In genomic region chr21:44696572-44696971, GRCh38 we compare ENCODE assay signal across 23 cellular contexts. TPM values are rescaled to one million over a fixed set of nuclear protein-coding genes. Genes with fewer than 3 reads are reported as not detected.
DNase-seq lines count a peak whose midpoint lies in the region; ATAC-seq, FAIRE-seq and TF ChIP-seq lines count a peak whose summit lies in the region.
"Had no signal": no experiment of that assay in that cellular context is flagged by ENCODE, and none has a peak within 500 bp of the region (broad histone marks: within the 10 kb centered on the region; RNA-seq: fewer than 3 reads in every experiment).

No MANE protein-coding gene starts in this region.

- no peak overlapping the region for H2AFZ ChIP-seq in K562 (ENCODE audit: low read depth, low read length)

- H3K27ac ChIP-seq in K562 (ENCODE audit: extremely low read depth, low read depth, low read length), result no peak overlapping the region
- no peak overlapping the region for H3K27ac ChIP-seq in pancreas
- H3K27ac ChIP-seq: BLaER1 treated with 17β-estradiol and CSF1 and Interleukin-3, amounts not matched to agents 10 nM and 100 nM; KMS-11 had no signal

- intact Hi-C loops in K562 (cut with micrococcal nuclease) (no loop called here), posterior vena cava (cut with DNase I) (no loop called here), pancreas (cut with DNase I) (no loop called here)

- no peaks in the 10 kb centered on the region for H3K36me3 ChIP-seq in K562 (ENCODE audit: control insufficient read depth, insufficient read depth, low read length)
- H3K36me3 ChIP-seq in pancreas, result no peaks in the 10 kb centered on the region
- H3K36me3 ChIP-seq: BLaER1 treated with 17β-estradiol and CSF1 and Interleukin-3, amounts not matched to agents 10 nM and 100 nM had no signal

- H3K4me3 ChIP-seq in K562, result no peak overlapping the region
- H3K4me3 ChIP-seq in pancreas, result no peak overlapping the region
- H3K4me3 ChIP-seq: BLaER1 treated with 17β-estradiol and CSF1 and Interleukin-3, amounts not matched to agents 10 nM and 100 nM had no signal

- H3K27me3 ChIP-seq in K562 (ENCODE audit: control insufficient read depth in 2 of 2, insufficient read depth in 2 of 2, low read length in 2 of 2) (peaks cover 33 to 62% of the 10 kb centered on the region in 2 experiments), pancreas (peaks cover 0 to 11% (median 0%) of the 10 kb centered on the region in 4 donors)

- H4K20me1 ChIP-seq in K562 (replicated peaks; ENCODE audit: control insufficient read depth, insufficient read depth, low read length), result no peaks in the 10 kb centered on the region

- H3K9ac ChIP-seq in K562 (ENCODE audit: insufficient read depth in 1 of 2, low read depth in 2 of 2, low read length in 2 of 2), result no peak overlapping the region
- H3K9ac ChIP-seq: BLaER1 treated with 17β-estradiol and CSF1 and Interleukin-3, amounts not matched to agents 10 nM and 100 nM; KMS-11 had no signal

- H3K9me3 ChIP-seq in K562 (replicated peaks; ENCODE audit: control insufficient read depth, insufficient read depth, low read depth, low read length) (no peaks in the 10 kb centered on the region; the same call in 1 of the 2 replicates), pancreas (no peaks in the 10 kb centered on the region)

- in situ Hi-C loops in K562 (cut with MboI), result no loop called here

- no peak for FAIRE-seq in K562 (lab: Jason Lieb, UNC)
- FAIRE-seq in pancreas (lab: Jason Lieb, UNC), result no peak
- FAIRE-seq: D721Med, G401.6, RCC 7860 had no signal

- TF ChIP-seq POLR2A in K562 (conservative IDR thresholded peaks at IDR 0.05), result no peak

- H3K4me1 ChIP-seq in K562 (replicated peaks in 1 of 2; ENCODE audit: control insufficient read depth in 2 of 2, insufficient read depth in 2 of 2, low read length in 2 of 2) (0 out of 5 replicates have a peak, but pooled peaks cover 0 to 4% of the 10 kb centered on the region in 2 experiments), pancreas (no peaks in the 10 kb centered on the region)

- no peak overlapping the region for H3K4me2 ChIP-seq in K562 (ENCODE audit: insufficient read depth, low read length)
- H3K4me2 ChIP-seq: BLaER1 treated with 17β-estradiol and CSF1 and Interleukin-3, amounts not matched to agents 10 nM and 100 nM; KMS-11 had no signal

- peak; percentile 20 for DNase-seq in ELF-1 (ENCODE audit: low read depth, low spot score)
- peak; percentile 15 for DNase-seq in GM20000 (ENCODE audit: low spot score)
- DNase-seq in K562 (ENCODE audit: extremely low read depth in 1 of 4, low spot score in 3 of 4), result no peak
- DNase-seq in mesenteric fat pad (ENCODE audit: low spot score), result peak; percentile 35
- DNase-seq in posterior vena cava (ENCODE audit: low spot score), result no peak
- DNase-seq in pancreas, result no peak
- DNase-seq: DMS79, GOT3, HFFc6, MV-4-11, NCI-H1694 treated with DMSO at 0.1 percent for 48 hours, NCI-H510A, NCI-H774 had no signal

- no peak for TF ChIP-seq EP300 in K562 (IDR thresholded peaks at IDR 0.05; ENCODE audit: low read length)

- TF ChIP-seq CTCF in GM20000 (IDR thresholded peaks at IDR 0.05; ENCODE audit: extremely low read depth, missing control alignments) (no peak), K562 (IDR thresholded peaks at IDR 0.05 in 2 of 3, conservative IDR thresholded peaks at IDR 0.05 in 1 of 3; ENCODE audit: insufficient read depth in 2 of 3, low read depth in 1 of 3, low read length in 3 of 3) (no peak), pancreas (IDR thresholded peaks at IDR 0.05) (no peak)

- 0% methylated on average over 10 of the region's 10 CpGs for WGBS in K562 (ENCODE audit: insufficient coverage, low coverage, missing lambda C conversion rate)
- WGBS in pancreas, 2 donors, result 50 to 64% methylated on average over 10 of the region's 10 CpGs

- no peaks in the 10 kb centered on the region for H3K79me2 ChIP-seq in K562 (ENCODE audit: control insufficient read depth, insufficient read depth, low read length)

- POLR2A ChIA-PET in K562 (lab: Yijun Ruan, JAX), result interaction anchor here (0.7 to 1.1 kb wide), 3 partner anchors 12 to 86 kb away, joined by 3 to 4 read pairs (median 3); no protein-coding TSS in a partner anchor

- TF ChIP-seq RAD21 in K562 (CRISPR knock-in tag; conservative IDR thresholded peaks at IDR 0.05 in 1 of 2, IDR thresholded peaks at IDR 0.05 in 1 of 2), result 0 out of 4 replicates have a peak, but pooled peaks of 1 of the 2 experiments have one; percentile 3

- BruUV-seq in K562 (replicated peaks; lab: Mats Ljungman, UMichigan), result no TSS peak

- ATAC-seq in K562 (peak; percentile 38; the same call in 2 of the 3 replicates), GM21529 (IDR thresholded peaks at IDR 0.05; ENCODE audit: unreplicated experiment) (no peak), pancreas (no peak)
- ATAC-seq: Right ventricle myocardium inferior had no signal

- H3K9me1 ChIP-seq in K562 (ENCODE audit: control insufficient read depth, insufficient read depth, low read length), result peaks cover 3% of the 10 kb centered on the region

- CTCF ChIA-PET in K562 (lab: Yijun Ruan, JAX; ENCODE audit: low intra/inter-chr PET ratio), result no interaction called here

RNA-seq across cellular contexts. Expression of gene KRTAP10-12, which starts 0.4 kb away (rescaled TPM):
- total RNA-seq in K562 (2011; cell fraction: chromatin; rRNA removed; ENCODE audit: low replicate concordance), result not detected in 2 replicates
- total RNA-seq in K562 (2011; cell fraction: nucleolus; rRNA removed), result not detected in 2 replicates
- total RNA-seq in K562 (2011; cell fraction: nucleoplasm; rRNA removed), result not detected in 2 replicates
- total RNA-seq in K562 (2014; rRNA removed) (not detected in 2 replicates), K562 (2014; rRNA removed; fragmentation: Illumina TruSeq; extraction: Trizol) (not detected in 2 replicates), K562 (2015; rRNA removed; fragmentation: Illumina TruSeq; extraction: Trizol) (not detected in 2 replicates), K562 (2021) (not detected in 2 replicates), mesenteric fat pad (not detected), posterior vena cava (not detected), pancreas (not detected)
- polyA plus RNA-seq in K562 (2011; rRNA removed) (not detected in 2 replicates), K562 (2014; fragmentation: Illumina TruSeq; extraction: Trizol) (not detected in 2 replicates), K562 (2014; fragmentation: Nextera tagmentation; extraction: Ambion mirVana) (not detected), K562 (2014; rRNA removed) (not detected in 2 replicates), pancreas (not detected)
- not detected in 2 replicates for polyA plus RNA-seq in K562 (2011; cell fraction: cytosol; rRNA removed)
- polyA plus RNA-seq in K562 (2011; cell fraction: nucleus; rRNA removed), result not detected in 2 replicates
- polyA plus RNA-seq in K562 (2012), result not detected in 2 replicates
- not detected in 2 replicates for polyA minus RNA-seq in K562 (2011; rRNA and poly(A)+ RNA removed)
- not detected in 2 replicates for polyA minus RNA-seq in K562 (2011; cell fraction: cytosol; rRNA and poly(A)+ RNA removed)
- not detected in 2 replicates for polyA minus RNA-seq in K562 (2011; cell fraction: nucleus; rRNA and poly(A)+ RNA removed)
- total RNA-seq: CD8-positive, alpha-beta memory T cell; HFFc6; OCI-LY7; Right ventricle myocardium inferior; SK-MEL-5 had no signal
- polyA plus RNA-seq: CD8-positive, alpha-beta memory T cell had no signal

RNA-seq across cellular contexts. Expression of gene KRTAP12-1, which starts 14.6 kb away (rescaled TPM):
- not detected in 2 replicates for total RNA-seq in K562 (2011; cell fraction: chromatin; rRNA removed; ENCODE audit: low replicate concordance)
- not detected in 2 replicates for total RNA-seq in K562 (2011; cell fraction: nucleolus; rRNA removed)
- not detected in 2 replicates for total RNA-seq in K562 (2011; cell fraction: nucleoplasm; rRNA removed)
- total RNA-seq in K562 (2014; rRNA removed) (not detected in 2 replicates), K562 (2014; rRNA removed; fragmentation: Illumina TruSeq; extraction: Trizol) (not detected in 2 replicates), K562 (2015; rRNA removed; fragmentation: Illumina TruSeq; extraction: Trizol) (not detected in 2 replicates), K562 (2021) (not detected in 2 replicates), mesenteric fat pad (not detected), posterior vena cava (not detected), pancreas (not detected)
- polyA plus RNA-seq in K562 (2011; rRNA removed) (not detected in 2 replicates), K562 (2014; fragmentation: Illumina TruSeq; extraction: Trizol) (not detected in 2 replicates), K562 (2014; fragmentation: Nextera tagmentation; extraction: Ambion mirVana) (not detected), K562 (2014; rRNA removed) (not detected in 2 replicates), pancreas (not detected)
- not detected in 2 replicates for polyA plus RNA-seq in K562 (2011; cell fraction: cytosol; rRNA removed)
- polyA plus RNA-seq in K562 (2011; cell fraction: nucleus; rRNA removed), result not detected in 2 replicates
- not detected in 2 replicates for polyA plus RNA-seq in K562 (2012)
- polyA minus RNA-seq in K562 (2011; rRNA and poly(A)+ RNA removed), result not detected in 2 replicates
- not detected in 2 replicates for polyA minus RNA-seq in K562 (2011; cell fraction: cytosol; rRNA and poly(A)+ RNA removed)
- not detected in 2 replicates for polyA minus RNA-seq in K562 (2011; cell fraction: nucleus; rRNA and poly(A)+ RNA removed)
- total RNA-seq: CD8-positive, alpha-beta memory T cell; HFFc6; OCI-LY7; Right ventricle myocardium inferior; SK-MEL-5 had no signal
- polyA plus RNA-seq: CD8-positive, alpha-beta memory T cell had no signal

RNA-seq across cellular contexts. Expression of gene TSPEAR, which starts 14.8 kb away (rescaled TPM):
- total RNA-seq in K562 (2011; cell fraction: chromatin; rRNA removed; ENCODE audit: low replicate concordance), result not detected in 2 replicates
- total RNA-seq in K562 (2011; cell fraction: nucleolus; rRNA removed), result not detected in 2 replicates
- total RNA-seq in K562 (2011; cell fraction: nucleoplasm; rRNA removed), result not detected in 2 replicates
- total RNA-seq in K562 (2014; rRNA removed), result not detected in 2 replicates
- not detected in 2 replicates for total RNA-seq in K562 (2014; rRNA removed; fragmentation: Illumina TruSeq; extraction: Trizol)
- not detected in 2 replicates for total RNA-seq in K562 (2015; rRNA removed; fragmentation: Illumina TruSeq; extraction: Trizol)
- not detected in 2 replicates for total RNA-seq in K562 (2021)
- polyA plus RNA-seq in K562 (2011; rRNA removed), result not detected in 2 replicates
- not detected in 2 replicates for polyA plus RNA-seq in K562 (2011; cell fraction: cytosol; rRNA removed)
- not detected in 2 replicates for polyA plus RNA-seq in K562 (2011; cell fraction: nucleus; rRNA removed)
- 0.03 and 0.14 TPM in 2 replicates for polyA plus RNA-seq in K562 (2012)
- polyA plus RNA-seq in K562 (2014; fragmentation: Illumina TruSeq; extraction: Trizol), result not detected in 2 replicates
- not detected for polyA plus RNA-seq in K562 (2014; fragmentation: Nextera tagmentation; extraction: Ambion mirVana)
- not detected in 2 replicates for polyA plus RNA-seq in K562 (2014; rRNA removed)
- polyA minus RNA-seq in K562 (2011; rRNA and poly(A)+ RNA removed), result not detected in 2 replicates
- not detected in 2 replicates for polyA minus RNA-seq in K562 (2011; cell fraction: cytosol; rRNA and poly(A)+ RNA removed)
- polyA minus RNA-seq in K562 (2011; cell fraction: nucleus; rRNA and poly(A)+ RNA removed), result not detected in 2 replicates
- not detected for total RNA-seq in mesenteric fat pad
- total RNA-seq in posterior vena cava, result under 1 TPM; 0.14 to 0.48 TPM
- under 1 TPM in 5 of 6 donors, not detected in 1; 0.05 to 0.31 (median 0.17) TPM for total RNA-seq in pancreas
- 1 to 10 TPM in 1 of 2 donors, under 1 TPM in 1; 0.42 to 1.4 TPM for polyA plus RNA-seq in pancreas
- total RNA-seq: CD8-positive, alpha-beta memory T cell; HFFc6; OCI-LY7; SK-MEL-5 had no signal

RNA-seq across cellular contexts. Expression of gene KRTAP12-2, which starts 29.8 kb away (rescaled TPM):
- total RNA-seq in K562 (2011; cell fraction: chromatin; rRNA removed; ENCODE audit: low replicate concordance), result not detected in 2 replicates
- total RNA-seq in K562 (2011; cell fraction: nucleolus; rRNA removed), result not detected in 2 replicates
- total RNA-seq in K562 (2011; cell fraction: nucleoplasm; rRNA removed), result not detected in 2 replicates
- total RNA-seq in K562 (2014; rRNA removed) (not detected in 2 replicates), K562 (2014; rRNA removed; fragmentation: Illumina TruSeq; extraction: Trizol) (not detected in 2 replicates), K562 (2015; rRNA removed; fragmentation: Illumina TruSeq; extraction: Trizol) (not detected in 2 replicates), K562 (2021) (not detected in 2 replicates), mesenteric fat pad (not detected), posterior vena cava (under 1 TPM in 1 of 2 donors, not detected in 1; 0.48 TPM), pancreas (not detected)
- polyA plus RNA-seq in K562 (2011; rRNA removed) (not detected in 2 replicates), K562 (2014; fragmentation: Illumina TruSeq; extraction: Trizol) (not detected in 2 replicates), K562 (2014; fragmentation: Nextera tagmentation; extraction: Ambion mirVana) (not detected), K562 (2014; rRNA removed) (not detected in 2 replicates), pancreas (not detected)
- polyA plus RNA-seq in K562 (2011; cell fraction: cytosol; rRNA removed), result not detected in 2 replicates
- polyA plus RNA-seq in K562 (2011; cell fraction: nucleus; rRNA removed), result not detected in 2 replicates
- polyA plus RNA-seq in K562 (2012), result not detected in 2 replicates
- not detected in 2 replicates for polyA minus RNA-seq in K562 (2011; rRNA and poly(A)+ RNA removed)
- not detected in 2 replicates for polyA minus RNA-seq in K562 (2011; cell fraction: cytosol; rRNA and poly(A)+ RNA removed)
- polyA minus RNA-seq in K562 (2011; cell fraction: nucleus; rRNA and poly(A)+ RNA removed), result not detected in 2 replicates
- total RNA-seq: CD8-positive, alpha-beta memory T cell; HFFc6; OCI-LY7; Right ventricle myocardium inferior; SK-MEL-5 had no signal
- polyA plus RNA-seq: CD8-positive, alpha-beta memory T cell had no signal

RNA-seq across cellular contexts. Expression of gene KRTAP12-3, which starts 38.8 kb away (rescaled TPM):
- not detected in 2 replicates for total RNA-seq in K562 (2011; cell fraction: chromatin; rRNA removed; ENCODE audit: low replicate concordance)
- total RNA-seq in K562 (2011; cell fraction: nucleolus; rRNA removed), result not detected in 2 replicates
- total RNA-seq in K562 (2011; cell fraction: nucleoplasm; rRNA removed), result not detected in 2 replicates
- not detected in 2 replicates for total RNA-seq in K562 (2014; rRNA removed)
- not detected in 2 replicates for total RNA-seq in K562 (2014; rRNA removed; fragmentation: Illumina TruSeq; extraction: Trizol)
- total RNA-seq in K562 (2015; rRNA removed; fragmentation: Illumina TruSeq; extraction: Trizol), result not detected in 2 replicates
- total RNA-seq in K562 (2021), result not detected in 2 replicates
- polyA plus RNA-seq in K562 (2011; rRNA removed), result not detected in 2 replicates
- not detected in 2 replicates for polyA plus RNA-seq in K562 (2011; cell fraction: cytosol; rRNA removed)
- polyA plus RNA-seq in K562 (2011; cell fraction: nucleus; rRNA removed), result not detected in 2 replicates
- not detected in 2 replicates for polyA plus RNA-seq in K562 (2012)
- polyA plus RNA-seq in K562 (2014; fragmentation: Illumina TruSeq; extraction: Trizol), result not detected in 2 replicates
- polyA plus RNA-seq in K562 (2014; fragmentation: Nextera tagmentation; extraction: Ambion mirVana), result not detected
- not detected in 2 replicates for polyA plus RNA-seq in K562 (2014; rRNA removed)
- not detected in 2 replicates for polyA minus RNA-seq in K562 (2011; rRNA and poly(A)+ RNA removed)
- not detected in 2 replicates for polyA minus RNA-seq in K562 (2011; cell fraction: cytosol; rRNA and poly(A)+ RNA removed)
- not detected in 2 replicates for polyA minus RNA-seq in K562 (2011; cell fraction: nucleus; rRNA and poly(A)+ RNA removed)
- not detected for total RNA-seq in mesenteric fat pad
- not detected for total RNA-seq in posterior vena cava
- total RNA-seq in pancreas, result not detected
- polyA plus RNA-seq in pancreas, result not detected
- total RNA-seq: CD8-positive, alpha-beta memory T cell; HFFc6; OCI-LY7; Right ventricle myocardium inferior; SK-MEL-5 had no signal
- polyA plus RNA-seq: CD8-positive, alpha-beta memory T cell had no signal

Comparison
In these comparisons a context has a peak if more than half of its experiments do, and no peak if none do; other contexts are left out.
1. DNase-seq: peak in ELF-1 (single experiment), GM20000 (single experiment) and mesenteric fat pad (single experiment); none in K562 (0 of 4), posterior vena cava (single experiment) and pancreas (0 of 6).